9 cellular contexts compared by ENCODE assay signal in the genomic region with DNA sequence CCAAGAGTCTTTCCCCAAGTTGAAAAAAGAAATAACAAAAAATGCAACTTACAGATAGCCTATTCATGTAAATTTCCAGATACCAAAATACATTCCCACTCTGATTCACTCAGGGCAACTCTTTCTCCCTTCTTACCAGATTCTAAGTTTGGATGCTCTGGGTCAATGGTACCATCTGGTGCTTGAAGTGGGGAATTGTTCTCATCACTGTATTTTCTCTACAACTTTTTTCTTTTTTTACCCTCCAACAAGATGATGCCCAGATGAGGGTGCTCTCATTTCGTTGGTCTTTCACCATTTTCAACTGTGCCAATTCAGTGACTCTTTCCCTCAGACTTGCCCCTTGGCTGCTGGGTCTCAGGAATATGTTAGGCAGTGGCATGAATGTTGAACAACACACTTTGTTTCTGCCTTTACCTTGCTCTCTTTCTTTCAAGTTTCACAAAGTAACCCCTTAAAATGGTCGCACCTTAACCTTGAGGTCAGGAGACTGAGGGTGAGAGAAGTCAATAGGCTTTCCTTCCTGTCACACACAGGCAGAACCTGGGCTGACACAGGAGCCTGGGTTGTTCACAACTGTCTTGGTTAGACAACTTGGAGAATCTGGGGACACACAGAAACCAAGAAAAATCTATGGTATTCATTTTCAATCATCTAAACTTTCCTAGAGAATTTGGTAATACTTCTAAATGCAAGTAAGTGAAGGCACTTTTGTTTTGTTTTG.
DNase-seq lines count a peak whose midpoint lies in the region; ATAC-seq and TF ChIP-seq lines count a peak whose summit lies in the region.
"Had no signal": no experiment of that assay in that cellular context is flagged by ENCODE, and none has a peak within 500 bp of the region (broad histone marks: within the 10 kb centered on the region; RNA-seq: fewer than 3 reads in every experiment).

No MANE protein-coding gene starts in this region.

- peak overlapping the region in 1 of 3 donors; percentile 37 for H3K4me3 Mint-ChIP-seq in T-cell

- WGBS in heart left ventricle, 4 donors = 64 to 71% (median 70%) methylated on average over 2 of the region's 2 CpGs

- peak overlapping the region in 1 of 2 donors; percentile 6 for H3K27ac Mint-ChIP-seq in T-cell

- intact Hi-C loops in Right ventricle myocardium superior (cut with DNase I) = loop anchor here (5.0 kb wide), 1 partner anchor 220 kb away; no protein-coding TSS in a partner anchor
- intact Hi-C loops in cardiac septum (cut with DNase I) = loop anchor here (2.0 to 10.0 kb wide), 2 partner anchors 220 to 332 kb away; partner anchors contain the start of gene SLCO3A1
- intact Hi-C loops in heart left ventricle (cut with DNase I) = loop anchor here in 8 of 10 donors (1.0 to 10.0 kb wide), 7 partner anchors 218 to 562 kb away; partner anchors contain the start of gene SLCO3A1 (in 1 of the 8)

- no peaks in the 10 kb centered on the region for H3K9me3 ChIP-seq in heart left ventricle

- H3K27me3 ChIP-seq in heart left ventricle = no peaks in the 10 kb centered on the region

- peaks cover 0 to 12% of the 10 kb centered on the region in 2 donors for H3K27me3 Mint-ChIP-seq in T-cell

- peak in 11 of 12 donors; percentile 7 to 69 (median 34) for TF ChIP-seq CTCF in heart left ventricle (IDR thresholded peaks at IDR 0.05)

- POLR2A ChIA-PET in T-cell (lab: Charles Lee) = no interaction called here

- TF ChIP-seq POLR2A in heart left ventricle (IDR thresholded peaks at IDR 0.05) = no peak

- H3K27ac ChIP-seq in heart left ventricle = no peak overlapping the region

- CTCF ChIA-PET in T-cell (lab: Charles Lee) = no interaction called here

- no peaks in the 10 kb centered on the region for H3K36me3 Mint-ChIP-seq in T-cell

- DNase-seq in Right ventricle myocardium superior = no peak
- no peak for DNase-seq in cardiac septum (ENCODE audit: low spot score)
- DNase-seq in T-cell = peak in 9 of 34 experiments; percentile 3 to 31 (median 9)
- no peak for DNase-seq in heart left ventricle
- DNase-seq in RPMI8226 = no peak
- DNase-seq in stimulated activated CD4-positive, alpha-beta T cell treated with anti-CD3 and anti-CD28 coated beads, Interleukin-2, amount 100 ng/mL, for 48 hours = no peak
- DNase-seq in dermis blood vessel endothelial cell = no peak
- DNase-seq: GF-D8 had no signal

- H3K4me1 Mint-ChIP-seq in T-cell = peaks cover 18 to 45% (median 44%) of the 10 kb centered on the region in 3 donors

- H3K4me3 ChIP-seq in heart left ventricle = no peak overlapping the region

- ATAC-seq in Right ventricle myocardium superior (ENCODE audit: poor library complexity) = peak; percentile 66
- ATAC-seq in T-cell (replicated peaks in 1 of 4) = peak; percentile 35 to 60 (median 56)
- ATAC-seq in heart left ventricle = peak in 3 of 4 donors; percentile 41 to 64 (median 53)
- ATAC-seq in HG03108 (IDR thresholded peaks at IDR 0.05; ENCODE audit: unreplicated experiment) = no peak

- no peaks in the 10 kb centered on the region for H3K36me3 ChIP-seq in heart left ventricle

- H3K4me1 ChIP-seq in heart left ventricle = peaks cover 0 to 12% (median 0%) of the 10 kb centered on the region in 12 donors

- H3K9me3 Mint-ChIP-seq in T-cell = peaks cover 0 to 3% (median 0%) of the 10 kb centered on the region in 3 donors
